Comparison of ENCODE assay signal across 1 cellular context in the genomic region with DNA sequence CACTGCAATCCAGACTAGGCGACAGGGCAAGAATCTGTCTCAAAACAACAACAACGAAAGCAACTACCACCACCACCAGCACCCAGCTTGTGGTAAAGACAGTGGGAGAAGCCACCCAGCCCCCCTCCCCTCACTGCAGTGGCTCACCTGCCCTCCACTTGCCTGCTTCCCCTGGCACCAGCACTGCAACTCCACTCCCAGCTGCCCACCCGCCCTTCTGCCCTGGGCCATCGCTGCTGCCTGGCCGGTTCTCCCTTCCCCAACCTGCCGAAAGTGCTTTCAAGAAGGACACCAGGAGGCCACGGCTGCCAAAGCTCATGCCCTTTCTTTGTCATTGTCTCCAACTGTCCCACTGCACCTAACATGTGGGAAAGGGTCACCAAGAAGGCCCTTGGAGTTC.
TF ChIP-seq lines count a peak whose summit lies in the region.

No MANE protein-coding gene starts in this region.

TF ChIP-seq in H1, 55 proteins besides CTCF, POLR2A, EP300 and RAD21:
- TF ChIP-seq RFX5 (IDR thresholded peaks at IDR 0.05; ENCODE audit: borderline replicate concordance, low read depth, low read length) (no peak), RBBP5 (IDR thresholded peaks at IDR 0.05; ENCODE audit: borderline replicate concordance, low read depth, low read length) (no peak)
- TF ChIP-seq, protein P1, sequence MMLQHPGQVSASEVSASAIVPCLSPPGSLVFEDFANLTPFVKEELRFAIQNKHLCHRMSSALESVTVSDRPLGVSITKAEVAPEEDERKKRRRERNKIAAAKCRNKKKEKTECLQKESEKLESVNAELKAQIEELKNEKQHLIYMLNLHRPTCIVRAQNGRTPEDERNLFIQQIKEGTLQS (IDR thresholded peaks at IDR 0.05; ENCODE audit: insufficient read depth, low read depth, low read length) = no peak
- TF ChIP-seq, protein P2, sequence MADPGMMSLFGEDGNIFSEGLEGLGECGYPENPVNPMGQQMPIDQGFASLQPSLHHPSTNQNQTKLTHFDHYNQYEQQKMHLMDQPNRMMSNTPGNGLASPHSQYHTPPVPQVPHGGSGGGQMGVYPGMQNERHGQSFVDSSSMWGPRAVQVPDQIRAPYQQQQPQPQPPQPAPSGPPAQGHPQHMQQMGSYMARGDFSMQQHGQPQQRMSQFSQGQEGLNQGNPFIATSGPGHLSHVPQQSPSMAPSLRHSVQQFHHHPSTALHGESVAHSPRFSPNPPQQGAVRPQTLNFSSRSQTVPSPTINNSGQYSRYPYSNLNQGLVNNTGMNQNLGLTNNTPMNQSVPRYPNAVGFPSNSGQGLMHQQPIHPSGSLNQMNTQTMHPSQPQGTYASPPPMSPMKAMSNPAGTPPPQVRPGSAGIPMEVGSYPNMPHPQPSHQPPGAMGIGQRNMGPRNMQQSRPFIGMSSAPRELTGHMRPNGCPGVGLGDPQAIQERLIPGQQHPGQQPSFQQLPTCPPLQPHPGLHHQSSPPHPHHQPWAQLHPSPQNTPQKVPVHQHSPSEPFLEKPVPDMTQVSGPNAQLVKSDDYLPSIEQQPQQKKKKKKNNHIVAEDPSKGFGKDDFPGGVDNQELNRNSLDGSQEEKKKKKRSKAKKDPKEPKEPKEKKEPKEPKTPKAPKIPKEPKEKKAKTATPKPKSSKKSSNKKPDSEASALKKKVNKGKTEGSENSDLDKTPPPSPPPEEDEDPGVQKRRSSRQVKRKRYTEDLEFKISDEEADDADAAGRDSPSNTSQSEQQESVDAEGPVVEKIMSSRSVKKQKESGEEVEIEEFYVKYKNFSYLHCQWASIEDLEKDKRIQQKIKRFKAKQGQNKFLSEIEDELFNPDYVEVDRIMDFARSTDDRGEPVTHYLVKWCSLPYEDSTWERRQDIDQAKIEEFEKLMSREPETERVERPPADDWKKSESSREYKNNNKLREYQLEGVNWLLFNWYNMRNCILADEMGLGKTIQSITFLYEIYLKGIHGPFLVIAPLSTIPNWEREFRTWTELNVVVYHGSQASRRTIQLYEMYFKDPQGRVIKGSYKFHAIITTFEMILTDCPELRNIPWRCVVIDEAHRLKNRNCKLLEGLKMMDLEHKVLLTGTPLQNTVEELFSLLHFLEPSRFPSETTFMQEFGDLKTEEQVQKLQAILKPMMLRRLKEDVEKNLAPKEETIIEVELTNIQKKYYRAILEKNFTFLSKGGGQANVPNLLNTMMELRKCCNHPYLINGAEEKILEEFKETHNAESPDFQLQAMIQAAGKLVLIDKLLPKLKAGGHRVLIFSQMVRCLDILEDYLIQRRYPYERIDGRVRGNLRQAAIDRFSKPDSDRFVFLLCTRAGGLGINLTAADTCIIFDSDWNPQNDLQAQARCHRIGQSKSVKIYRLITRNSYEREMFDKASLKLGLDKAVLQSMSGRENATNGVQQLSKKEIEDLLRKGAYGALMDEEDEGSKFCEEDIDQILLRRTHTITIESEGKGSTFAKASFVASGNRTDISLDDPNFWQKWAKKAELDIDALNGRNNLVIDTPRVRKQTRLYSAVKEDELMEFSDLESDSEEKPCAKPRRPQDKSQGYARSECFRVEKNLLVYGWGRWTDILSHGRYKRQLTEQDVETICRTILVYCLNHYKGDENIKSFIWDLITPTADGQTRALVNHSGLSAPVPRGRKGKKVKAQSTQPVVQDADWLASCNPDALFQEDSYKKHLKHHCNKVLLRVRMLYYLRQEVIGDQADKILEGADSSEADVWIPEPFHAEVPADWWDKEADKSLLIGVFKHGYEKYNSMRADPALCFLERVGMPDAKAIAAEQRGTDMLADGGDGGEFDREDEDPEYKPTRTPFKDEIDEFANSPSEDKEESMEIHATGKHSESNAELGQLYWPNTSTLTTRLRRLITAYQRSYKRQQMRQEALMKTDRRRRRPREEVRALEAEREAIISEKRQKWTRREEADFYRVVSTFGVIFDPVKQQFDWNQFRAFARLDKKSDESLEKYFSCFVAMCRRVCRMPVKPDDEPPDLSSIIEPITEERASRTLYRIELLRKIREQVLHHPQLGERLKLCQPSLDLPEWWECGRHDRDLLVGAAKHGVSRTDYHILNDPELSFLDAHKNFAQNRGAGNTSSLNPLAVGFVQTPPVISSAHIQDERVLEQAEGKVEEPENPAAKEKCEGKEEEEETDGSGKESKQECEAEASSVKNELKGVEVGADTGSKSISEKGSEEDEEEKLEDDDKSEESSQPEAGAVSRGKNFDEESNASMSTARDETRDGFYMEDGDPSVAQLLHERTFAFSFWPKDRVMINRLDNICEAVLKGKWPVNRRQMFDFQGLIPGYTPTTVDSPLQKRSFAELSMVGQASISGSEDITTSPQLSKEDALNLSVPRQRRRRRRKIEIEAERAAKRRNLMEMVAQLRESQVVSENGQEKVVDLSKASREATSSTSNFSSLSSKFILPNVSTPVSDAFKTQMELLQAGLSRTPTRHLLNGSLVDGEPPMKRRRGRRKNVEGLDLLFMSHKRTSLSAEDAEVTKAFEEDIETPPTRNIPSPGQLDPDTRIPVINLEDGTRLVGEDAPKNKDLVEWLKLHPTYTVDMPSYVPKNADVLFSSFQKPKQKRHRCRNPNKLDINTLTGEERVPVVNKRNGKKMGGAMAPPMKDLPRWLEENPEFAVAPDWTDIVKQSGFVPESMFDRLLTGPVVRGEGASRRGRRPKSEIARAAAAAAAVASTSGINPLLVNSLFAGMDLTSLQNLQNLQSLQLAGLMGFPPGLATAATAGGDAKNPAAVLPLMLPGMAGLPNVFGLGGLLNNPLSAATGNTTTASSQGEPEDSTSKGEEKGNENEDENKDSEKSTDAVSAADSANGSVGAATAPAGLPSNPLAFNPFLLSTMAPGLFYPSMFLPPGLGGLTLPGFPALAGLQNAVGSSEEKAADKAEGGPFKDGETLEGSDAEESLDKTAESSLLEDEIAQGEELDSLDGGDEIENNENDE (IDR thresholded peaks at IDR 0.05; ENCODE audit: insufficient replicate concordance, low read length) = no peak
